Comparison of ENCODE assay signal across 12 cellular contexts in the genomic region with DNA sequence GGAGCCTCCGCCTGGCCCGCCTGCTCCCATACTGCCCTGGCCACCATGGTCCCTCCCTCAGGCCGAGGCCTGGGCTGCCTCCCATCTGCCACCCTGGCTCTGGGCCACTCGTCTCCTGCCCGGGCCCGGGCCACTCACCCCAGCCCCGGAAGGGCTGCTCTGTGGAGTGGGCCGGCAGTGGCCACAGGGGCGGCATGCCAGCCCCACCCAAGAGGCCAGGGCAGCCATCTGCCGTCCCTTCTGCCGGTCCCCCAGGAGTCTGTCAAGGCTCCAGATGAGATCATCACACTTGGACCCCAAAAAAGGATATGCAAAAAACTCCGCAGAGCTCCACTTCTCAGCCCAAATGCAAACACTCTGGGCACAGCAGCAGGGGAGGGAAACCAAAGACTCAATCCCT. TPM values are rescaled to one million over a fixed set of nuclear protein-coding genes. Genes with fewer than 3 reads are reported as not detected.
A peak's percentile ranks its signal among the peaks of the same experiment; 100 is the strongest.
DNase-seq lines count a peak whose midpoint lies in the region; ATAC-seq, FAIRE-seq and TF ChIP-seq lines count a peak whose summit lies in the region.
"Had no signal": no experiment of that assay in that cellular context is flagged by ENCODE, and none has a peak within 500 bp of the region (broad histone marks: within the 10 kb centered on the region; RNA-seq: fewer than 3 reads in every experiment).

No MANE protein-coding gene starts in this region.

- no peak for FAIRE-seq in small intestine (lab: Jason Lieb, UNC)

- H3K4me3 ChIP-seq in GM12875 (ENCODE audit: low read depth, low read length) (peak overlapping the region; percentile 45), right cardiac atrium (ENCODE audit: low read length) (no peak overlapping the region), small intestine (ENCODE audit: low read depth in 1 of 2, low read length in 2 of 2) (no peak overlapping the region)
- no peak overlapping the region for H3K4me3 ChIP-seq in CD8-positive, alpha-beta T cell (ENCODE audit: low read depth, low read length)

- ATAC-seq in activated B cell treated with CpG ODN at 0.5 μM for 24 hours (ENCODE audit: low read depth) (peak; percentile 20), right cardiac atrium (peak; percentile 39 to 52)
- ATAC-seq in CD8-positive, alpha-beta T cell, result no peak
- ATAC-seq: activated naive CD4-positive, alpha-beta T cell treated with anti-CD3 and anti-CD28 coated beads, Interleukin-2, amount 50 U/mL, for 72 hours; foreskin keratinocyte had no signal

- H3K27ac ChIP-seq in right cardiac atrium (ENCODE audit: low read length) (peak overlapping the region; percentile 31), small intestine (ENCODE audit: low read depth in 1 of 2, low read length in 1 of 2) (peak overlapping the region; percentile 35 to 88)
- no peak overlapping the region for H3K27ac ChIP-seq in CD8-positive, alpha-beta T cell (ENCODE audit: low read depth, low read length)
- H3K27ac ChIP-seq: foreskin keratinocyte, WERI-Rb-1 had no signal

- peaks cover 14% of the 10 kb centered on the region for H3K36me3 Mint-ChIP-seq in activated B cell treated with CpG ODN at 0.5 μM for 24 hours (ENCODE audit: low read depth)
- no peaks in the 10 kb centered on the region for H3K36me3 Mint-ChIP-seq in CD8-positive, alpha-beta T cell
- H3K36me3 Mint-ChIP-seq: activated naive CD4-positive, alpha-beta T cell treated with anti-CD3 and anti-CD28 coated beads, Interleukin-2, amount 50 U/mL, for 72 hours had no signal

- H3K4me3 Mint-ChIP-seq in activated B cell treated with CpG ODN at 0.5 μM for 24 hours, result peak overlapping the region; percentile 59
- H3K4me3 Mint-ChIP-seq in CD8-positive, alpha-beta T cell, result no peak overlapping the region

- POLR2A ChIA-PET in activated B cell treated with CpG ODN at 0.5 μM for 24 hours (lab: Charles Lee), result interaction anchor here (0.7 to 5.3 kb wide), 5 partner anchors 9 to 693 kb away, joined by 5 to 22 read pairs (median 12); a partner anchor contains a TSS
- POLR2A ChIA-PET in CD8-positive, alpha-beta T cell (lab: Charles Lee), result no interaction called here

- DNase-seq in activated B cell treated with CpG ODN at 0.5 μM for 24 hours (no peak), right cardiac atrium (peak; percentile 62 to 86 (median 86)), small intestine (no peak), kidney tubule cell (ENCODE audit: low spot score) (no peak), NCI-H69 (lab: John Stamatoyannopoulos, UW) (no peak), NCI-H1694 (lab: John Stamatoyannopoulos, UW) (no peak)
- no peak for DNase-seq in CD8-positive, alpha-beta T cell
- DNase-seq: foreskin keratinocyte, NCI-H82, WERI-Rb-1 had no signal

- H3K27ac Mint-ChIP-seq in activated B cell treated with CpG ODN at 0.5 μM for 24 hours, result peak overlapping the region; percentile 85
- H3K27ac Mint-ChIP-seq in CD8-positive, alpha-beta T cell, result no peak overlapping the region

- H3K27me3 ChIP-seq in right cardiac atrium (ENCODE audit: control insufficient read depth, insufficient read depth), result no peaks in the 10 kb centered on the region
- H3K27me3 ChIP-seq in small intestine (ENCODE audit: control insufficient read depth in 2 of 2, insufficient read depth in 2 of 2, low read length in 2 of 2), result no peaks in the 10 kb centered on the region
- no peaks in the 10 kb centered on the region for H3K27me3 ChIP-seq in CD8-positive, alpha-beta T cell (ENCODE audit: insufficient read depth, low read length)
- H3K27me3 ChIP-seq: foreskin keratinocyte had no signal

- H3K4me1 Mint-ChIP-seq in activated B cell treated with CpG ODN at 0.5 μM for 24 hours, result peaks cover 80% of the 10 kb centered on the region
- H3K4me1 Mint-ChIP-seq in CD8-positive, alpha-beta T cell (ENCODE audit: low read depth), result peaks cover 14% of the 10 kb centered on the region

- H3K4me1 ChIP-seq in right cardiac atrium (ENCODE audit: control insufficient read depth, insufficient read depth, low read length) (peaks cover 40% of the 10 kb centered on the region), small intestine (ENCODE audit: control insufficient read depth in 2 of 2, insufficient read depth in 1 of 2, low read depth in 1 of 2, low read length in 1 of 2) (peaks cover 0 to 8% of the 10 kb centered on the region in 2 donors)
- H3K4me1 ChIP-seq in CD8-positive, alpha-beta T cell (ENCODE audit: insufficient read depth, low read length), result peaks cover 14% of the 10 kb centered on the region

- intact Hi-C loops in activated B cell treated with CpG ODN at 0.5 μM for 24 hours (cut with micrococcal nuclease), result no loop called here
- intact Hi-C loops in right cardiac atrium (cut with DNase I), result no loop called here
- intact Hi-C loops in CD8-positive, alpha-beta T cell (cut with DNase I, micrococcal nuclease), result no loop called here

- H3K9me3 ChIP-seq in right cardiac atrium (ENCODE audit: control insufficient read depth, low read length), result no peaks in the 10 kb centered on the region
- H3K9me3 ChIP-seq in small intestine (ENCODE audit: control insufficient read depth, low read depth), result no peaks in the 10 kb centered on the region
- H3K9me3 ChIP-seq in CD8-positive, alpha-beta T cell (ENCODE audit: low read length), result no peaks in the 10 kb centered on the region

- no peaks in the 10 kb centered on the region for H3K36me3 ChIP-seq in small intestine (ENCODE audit: control insufficient read depth in 2 of 2, insufficient read depth in 2 of 2, low read length in 2 of 2)
- H3K36me3 ChIP-seq in CD8-positive, alpha-beta T cell (ENCODE audit: insufficient read depth, low read length), result no peaks in the 10 kb centered on the region

- no peaks in the 10 kb centered on the region for H3K27me3 Mint-ChIP-seq in activated B cell treated with CpG ODN at 0.5 μM for 24 hours
- no peaks in the 10 kb centered on the region for H3K27me3 Mint-ChIP-seq in CD8-positive, alpha-beta T cell (ENCODE audit: low read depth)

- CTCF ChIA-PET in activated B cell treated with CpG ODN at 0.5 μM for 24 hours (lab: Charles Lee), result interaction anchor here (1.0 to 1.7 kb wide), 3 partner anchors 11 to 43 kb away, joined by 3 to 5 read pairs (median 4); a partner anchor contains a TSS
- CTCF ChIA-PET in CD8-positive, alpha-beta T cell (lab: Charles Lee), result no interaction called here

- H3K9me3 Mint-ChIP-seq in activated B cell treated with CpG ODN at 0.5 μM for 24 hours, result no peaks in the 10 kb centered on the region
- peaks cover 3% of the 10 kb centered on the region for H3K9me3 Mint-ChIP-seq in CD8-positive, alpha-beta T cell
- H3K9me3 Mint-ChIP-seq: activated naive CD4-positive, alpha-beta T cell treated with anti-CD3 and anti-CD28 coated beads, Interleukin-2, amount 50 U/mL, for 72 hours had no signal

- 33% methylated on average over 12 of the region's 12 CpGs for WGBS in right cardiac atrium
- WGBS in small intestine, 3 donors, result 51 to 85% (median 82%) methylated on average over 12 of the region's 12 CpGs

- TF ChIP-seq CTCF in GM12875 (IDR thresholded peaks at IDR 0.05; ENCODE audit: borderline replicate concordance, insufficient read depth, low read depth, low read length) (no peak), activated B cell treated with CpG ODN at 0.5 μM for 24 hours (IDR thresholded peaks at IDR 0.05) (no peak)
- no peak for TF ChIP-seq CTCF in CD8-positive, alpha-beta T cell (IDR thresholded peaks at IDR 0.05)

RNA-seq across cellular contexts. Expression of a gene that starts 23.8 kb away (rescaled TPM):
- total RNA-seq in activated B cell treated with CpG ODN at 0.5 μM for 24 hours (not detected in 2 replicates), right cardiac atrium (not detected)
- polyA plus RNA-seq in right cardiac atrium (0.09 TPM), small intestine (10 to 100 TPM; 19.5 to 61.6 (median 43.6) TPM)
- total RNA-seq in CD8-positive, alpha-beta T cell, result not detected
- total RNA-seq: activated naive CD4-positive, alpha-beta T cell treated with anti-CD3 and anti-CD28 coated beads, Interleukin-2, amount 50 U/mL, for 72 hours; foreskin keratinocyte had no signal

Comparison
In these comparisons a context has a peak if more than half of its experiments do, and no peak if none do; other contexts are left out.
1. DNase-seq: peak in right cardiac atrium (3 of 3); none in activated B cell treated with CpG ODN at 0.5 μM for 24 hours (single experiment), small intestine (single experiment), CD8-positive, alpha-beta T cell (0 of 7), kidney tubule cell (single experiment), NCI-H69 (single experiment) and NCI-H1694 (single experiment).